Comparison of ENCODE assay signal across 1 cellular context in the genomic region with DNA sequence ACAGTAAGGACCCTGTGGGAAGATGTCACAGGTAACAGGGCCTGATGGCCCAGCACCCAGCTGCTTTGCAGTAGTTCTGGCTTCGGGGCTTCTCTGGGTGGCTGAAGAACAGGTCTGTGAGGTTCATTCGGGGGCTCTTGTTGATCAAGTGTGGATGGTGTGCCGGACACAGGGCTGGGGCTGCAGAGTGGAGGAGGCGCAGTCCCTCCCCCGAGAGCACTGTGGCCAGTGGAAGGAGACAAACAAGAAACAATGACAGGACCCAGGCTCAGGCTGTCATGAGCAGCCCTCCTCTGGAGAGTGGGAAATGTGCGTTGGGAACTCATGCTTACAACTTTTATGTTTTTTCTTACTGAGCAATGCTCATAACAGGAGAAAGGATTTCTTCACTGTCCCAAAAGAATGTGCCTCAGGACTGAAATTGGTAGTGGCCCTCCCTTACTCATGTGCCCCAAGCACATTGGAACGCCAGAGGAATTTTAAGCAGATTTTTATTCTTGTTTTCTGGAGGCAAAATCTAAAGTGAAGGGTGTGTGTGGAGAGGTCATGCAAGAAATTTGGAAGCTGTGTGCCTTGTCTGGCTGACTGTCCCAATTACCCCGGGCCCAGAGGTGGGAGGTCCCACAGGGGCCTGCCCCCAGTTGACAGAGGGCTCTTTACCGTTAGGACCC.
TF ChIP-seq lines count a peak whose summit lies in the region.

No MANE protein-coding gene starts in this region.

TF ChIP-seq in WTC11, 78 proteins besides CTCF, POLR2A, EP300 and RAD21 (continued from another document):
- TF ChIP-seq, protein P1, sequence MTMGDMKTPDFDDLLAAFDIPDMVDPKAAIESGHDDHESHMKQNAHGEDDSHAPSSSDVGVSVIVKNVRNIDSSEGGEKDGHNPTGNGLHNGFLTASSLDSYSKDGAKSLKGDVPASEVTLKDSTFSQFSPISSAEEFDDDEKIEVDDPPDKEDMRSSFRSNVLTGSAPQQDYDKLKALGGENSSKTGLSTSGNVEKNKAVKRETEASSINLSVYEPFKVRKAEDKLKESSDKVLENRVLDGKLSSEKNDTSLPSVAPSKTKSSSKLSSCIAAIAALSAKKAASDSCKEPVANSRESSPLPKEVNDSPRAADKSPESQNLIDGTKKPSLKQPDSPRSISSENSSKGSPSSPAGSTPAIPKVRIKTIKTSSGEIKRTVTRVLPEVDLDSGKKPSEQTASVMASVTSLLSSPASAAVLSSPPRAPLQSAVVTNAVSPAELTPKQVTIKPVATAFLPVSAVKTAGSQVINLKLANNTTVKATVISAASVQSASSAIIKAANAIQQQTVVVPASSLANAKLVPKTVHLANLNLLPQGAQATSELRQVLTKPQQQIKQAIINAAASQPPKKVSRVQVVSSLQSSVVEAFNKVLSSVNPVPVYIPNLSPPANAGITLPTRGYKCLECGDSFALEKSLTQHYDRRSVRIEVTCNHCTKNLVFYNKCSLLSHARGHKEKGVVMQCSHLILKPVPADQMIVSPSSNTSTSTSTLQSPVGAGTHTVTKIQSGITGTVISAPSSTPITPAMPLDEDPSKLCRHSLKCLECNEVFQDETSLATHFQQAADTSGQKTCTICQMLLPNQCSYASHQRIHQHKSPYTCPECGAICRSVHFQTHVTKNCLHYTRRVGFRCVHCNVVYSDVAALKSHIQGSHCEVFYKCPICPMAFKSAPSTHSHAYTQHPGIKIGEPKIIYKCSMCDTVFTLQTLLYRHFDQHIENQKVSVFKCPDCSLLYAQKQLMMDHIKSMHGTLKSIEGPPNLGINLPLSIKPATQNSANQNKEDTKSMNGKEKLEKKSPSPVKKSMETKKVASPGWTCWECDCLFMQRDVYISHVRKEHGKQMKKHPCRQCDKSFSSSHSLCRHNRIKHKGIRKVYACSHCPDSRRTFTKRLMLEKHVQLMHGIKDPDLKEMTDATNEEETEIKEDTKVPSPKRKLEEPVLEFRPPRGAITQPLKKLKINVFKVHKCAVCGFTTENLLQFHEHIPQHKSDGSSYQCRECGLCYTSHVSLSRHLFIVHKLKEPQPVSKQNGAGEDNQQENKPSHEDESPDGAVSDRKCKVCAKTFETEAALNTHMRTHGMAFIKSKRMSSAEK (CRISPR knock-in tag; IDR thresholded peaks at IDR 0.05; ENCODE audit: borderline replicate concordance), result no peak
- TF ChIP-seq CREB1 (CRISPR knock-in tag; IDR thresholded peaks at IDR 0.05) (no peak), SP1 (CRISPR knock-in tag; conservative IDR thresholded peaks at IDR 0.05) (no peak), GABPB1 (CRISPR knock-in tag; IDR thresholded peaks at IDR 0.05) (no peak), ZNF263 (CRISPR knock-in tag; IDR thresholded peaks at IDR 0.05; ENCODE audit: low read depth) (no peak), NFATC4 (CRISPR knock-in tag; IDR thresholded peaks at IDR 0.05) (no peak)
- TF ChIP-seq, protein P2, sequence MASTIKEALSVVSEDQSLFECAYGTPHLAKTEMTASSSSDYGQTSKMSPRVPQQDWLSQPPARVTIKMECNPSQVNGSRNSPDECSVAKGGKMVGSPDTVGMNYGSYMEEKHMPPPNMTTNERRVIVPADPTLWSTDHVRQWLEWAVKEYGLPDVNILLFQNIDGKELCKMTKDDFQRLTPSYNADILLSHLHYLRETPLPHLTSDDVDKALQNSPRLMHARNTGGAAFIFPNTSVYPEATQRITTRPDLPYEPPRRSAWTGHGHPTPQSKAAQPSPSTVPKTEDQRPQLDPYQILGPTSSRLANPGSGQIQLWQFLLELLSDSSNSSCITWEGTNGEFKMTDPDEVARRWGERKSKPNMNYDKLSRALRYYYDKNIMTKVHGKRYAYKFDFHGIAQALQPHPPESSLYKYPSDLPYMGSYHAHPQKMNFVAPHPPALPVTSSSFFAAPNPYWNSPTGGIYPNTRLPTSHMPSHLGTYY (CRISPR knock-in tag; IDR thresholded peaks at IDR 0.05), result no peak
- TF ChIP-seq, protein P3, sequence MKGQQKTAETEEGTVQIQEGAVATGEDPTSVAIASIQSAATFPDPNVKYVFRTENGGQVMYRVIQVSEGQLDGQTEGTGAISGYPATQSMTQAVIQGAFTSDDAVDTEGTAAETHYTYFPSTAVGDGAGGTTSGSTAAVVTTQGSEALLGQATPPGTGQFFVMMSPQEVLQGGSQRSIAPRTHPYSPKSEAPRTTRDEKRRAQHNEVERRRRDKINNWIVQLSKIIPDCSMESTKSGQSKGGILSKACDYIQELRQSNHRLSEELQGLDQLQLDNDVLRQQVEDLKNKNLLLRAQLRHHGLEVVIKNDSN (CRISPR knock-in tag; IDR thresholded peaks at IDR 0.05), result no peak
- TF ChIP-seq, protein P4, sequence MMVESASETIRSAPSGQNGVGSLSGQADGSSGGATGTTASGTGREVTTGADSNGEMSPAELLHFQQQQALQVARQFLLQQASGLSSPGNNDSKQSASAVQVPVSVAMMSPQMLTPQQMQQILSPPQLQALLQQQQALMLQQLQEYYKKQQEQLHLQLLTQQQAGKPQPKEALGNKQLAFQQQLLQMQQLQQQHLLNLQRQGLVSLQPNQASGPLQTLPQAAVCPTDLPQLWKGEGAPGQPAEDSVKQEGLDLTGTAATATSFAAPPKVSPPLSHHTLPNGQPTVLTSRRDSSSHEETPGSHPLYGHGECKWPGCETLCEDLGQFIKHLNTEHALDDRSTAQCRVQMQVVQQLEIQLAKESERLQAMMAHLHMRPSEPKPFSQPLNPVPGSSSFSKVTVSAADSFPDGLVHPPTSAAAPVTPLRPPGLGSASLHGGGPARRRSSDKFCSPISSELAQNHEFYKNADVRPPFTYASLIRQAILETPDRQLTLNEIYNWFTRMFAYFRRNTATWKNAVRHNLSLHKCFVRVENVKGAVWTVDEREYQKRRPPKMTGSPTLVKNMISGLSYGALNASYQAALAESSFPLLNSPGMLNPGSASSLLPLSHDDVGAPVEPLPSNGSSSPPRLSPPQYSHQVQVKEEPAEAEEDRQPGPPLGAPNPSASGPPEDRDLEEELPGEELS (CRISPR knock-in tag; IDR thresholded peaks at IDR 0.05), result no peak
- TF ChIP-seq, protein P5, sequence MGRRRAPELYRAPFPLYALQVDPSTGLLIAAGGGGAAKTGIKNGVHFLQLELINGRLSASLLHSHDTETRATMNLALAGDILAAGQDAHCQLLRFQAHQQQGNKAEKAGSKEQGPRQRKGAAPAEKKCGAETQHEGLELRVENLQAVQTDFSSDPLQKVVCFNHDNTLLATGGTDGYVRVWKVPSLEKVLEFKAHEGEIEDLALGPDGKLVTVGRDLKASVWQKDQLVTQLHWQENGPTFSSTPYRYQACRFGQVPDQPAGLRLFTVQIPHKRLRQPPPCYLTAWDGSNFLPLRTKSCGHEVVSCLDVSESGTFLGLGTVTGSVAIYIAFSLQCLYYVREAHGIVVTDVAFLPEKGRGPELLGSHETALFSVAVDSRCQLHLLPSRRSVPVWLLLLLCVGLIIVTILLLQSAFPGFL (CRISPR knock-in tag; IDR thresholded peaks at IDR 0.05; ENCODE audit: borderline replicate concordance), result no peak
- TF ChIP-seq, protein P6, sequence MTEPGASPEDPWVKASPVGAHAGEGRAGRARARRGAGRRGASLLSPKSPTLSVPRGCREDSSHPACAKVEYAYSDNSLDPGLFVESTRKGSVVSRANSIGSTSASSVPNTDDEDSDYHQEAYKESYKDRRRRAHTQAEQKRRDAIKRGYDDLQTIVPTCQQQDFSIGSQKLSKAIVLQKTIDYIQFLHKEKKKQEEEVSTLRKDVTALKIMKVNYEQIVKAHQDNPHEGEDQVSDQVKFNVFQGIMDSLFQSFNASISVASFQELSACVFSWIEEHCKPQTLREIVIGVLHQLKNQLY (CRISPR knock-in tag; IDR thresholded peaks at IDR 0.05), result no peak
- TF ChIP-seq, protein P7, sequence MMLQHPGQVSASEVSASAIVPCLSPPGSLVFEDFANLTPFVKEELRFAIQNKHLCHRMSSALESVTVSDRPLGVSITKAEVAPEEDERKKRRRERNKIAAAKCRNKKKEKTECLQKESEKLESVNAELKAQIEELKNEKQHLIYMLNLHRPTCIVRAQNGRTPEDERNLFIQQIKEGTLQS (CRISPR knock-in tag; conservative IDR thresholded peaks at IDR 0.05), result no peak
- TF ChIP-seq, protein P8, sequence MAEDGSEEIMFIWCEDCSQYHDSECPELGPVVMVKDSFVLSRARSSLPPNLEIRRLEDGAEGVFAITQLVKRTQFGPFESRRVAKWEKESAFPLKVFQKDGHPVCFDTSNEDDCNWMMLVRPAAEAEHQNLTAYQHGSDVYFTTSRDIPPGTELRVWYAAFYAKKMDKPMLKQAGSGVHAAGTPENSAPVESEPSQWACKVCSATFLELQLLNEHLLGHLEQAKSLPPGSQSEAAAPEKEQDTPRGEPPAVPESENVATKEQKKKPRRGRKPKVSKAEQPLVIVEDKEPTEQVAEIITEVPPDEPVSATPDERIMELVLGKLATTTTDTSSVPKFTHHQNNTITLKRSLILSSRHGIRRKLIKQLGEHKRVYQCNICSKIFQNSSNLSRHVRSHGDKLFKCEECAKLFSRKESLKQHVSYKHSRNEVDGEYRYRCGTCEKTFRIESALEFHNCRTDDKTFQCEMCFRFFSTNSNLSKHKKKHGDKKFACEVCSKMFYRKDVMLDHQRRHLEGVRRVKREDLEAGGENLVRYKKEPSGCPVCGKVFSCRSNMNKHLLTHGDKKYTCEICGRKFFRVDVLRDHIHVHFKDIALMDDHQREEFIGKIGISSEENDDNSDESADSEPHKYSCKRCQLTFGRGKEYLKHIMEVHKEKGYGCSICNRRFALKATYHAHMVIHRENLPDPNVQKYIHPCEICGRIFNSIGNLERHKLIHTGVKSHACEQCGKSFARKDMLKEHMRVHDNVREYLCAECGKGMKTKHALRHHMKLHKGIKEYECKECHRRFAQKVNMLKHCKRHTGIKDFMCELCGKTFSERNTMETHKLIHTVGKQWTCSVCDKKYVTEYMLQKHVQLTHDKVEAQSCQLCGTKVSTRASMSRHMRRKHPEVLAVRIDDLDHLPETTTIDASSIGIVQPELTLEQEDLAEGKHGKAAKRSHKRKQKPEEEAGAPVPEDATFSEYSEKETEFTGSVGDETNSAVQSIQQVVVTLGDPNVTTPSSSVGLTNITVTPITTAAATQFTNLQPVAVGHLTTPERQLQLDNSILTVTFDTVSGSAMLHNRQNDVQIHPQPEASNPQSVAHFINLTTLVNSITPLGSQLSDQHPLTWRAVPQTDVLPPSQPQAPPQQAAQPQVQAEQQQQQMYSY (CRISPR knock-in tag; IDR thresholded peaks at IDR 0.05), result no peak
